25 cellular contexts compared by ENCODE assay signal in the genomic region with DNA sequence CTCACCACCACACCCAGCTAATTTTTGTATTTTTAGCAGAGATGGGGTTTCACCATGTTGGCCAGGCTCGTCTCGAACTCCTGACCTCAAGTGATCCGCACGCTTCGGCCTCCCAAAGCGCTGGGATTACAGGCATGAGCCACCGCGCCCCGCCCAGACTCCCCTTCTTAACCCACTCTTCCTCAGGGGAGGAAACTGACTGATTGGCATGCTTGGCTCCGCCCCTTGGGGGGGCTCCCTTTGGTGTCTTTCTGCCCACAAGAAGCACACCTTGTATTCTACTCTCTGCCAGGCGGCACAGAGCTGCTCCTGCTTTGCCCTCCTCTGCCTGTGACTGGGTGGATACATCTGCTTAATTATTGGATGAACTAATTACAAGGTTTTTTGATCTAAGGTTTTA. TPM values are rescaled to one million over a fixed set of nuclear protein-coding genes. Genes with fewer than 3 reads are reported as not detected.
"Had no signal": no experiment of that assay in that cellular context is flagged by ENCODE, and none has a peak within 500 bp of the region (broad histone marks: within the 10 kb centered on the region; RNA-seq: fewer than 3 reads in every experiment).

No MANE protein-coding gene starts in this region.

- H3K4me3 ChIP-seq: cardiac muscle cell, colonic mucosa, lung, right atrium auricular region, tibial nerve, uterus had no signal

- H3K9me3 Mint-ChIP-seq: activated CD4-positive, alpha-beta T cell treated with anti-CD3 and anti-CD28 coated beads, Interleukin-2, amount 10 ng/mL, durations not matched to agents 24 days and 14 days; activated T-cell treated with anti-CD3 and anti-CD28 coated beads, Interleukin-2, amount 50 U/mL, for 72 hours; nephron progenitor cell; stimulated activated naive CD8-positive, alpha-beta T cell treated with anti-CD3 and anti-CD28 coated beads, Interleukin-15, Interleukin-2, amounts not matched to agents 100 ng/mL and 50 ng/mL, for 24 hours; T-cell had no signal

- H3K9me3 ChIP-seq: colonic mucosa, right atrium auricular region, uterus had no signal

- H3K27ac ChIP-seq: cardiac muscle cell, colonic mucosa, right atrium auricular region, uterus had no signal

- ATAC-seq: activated T-cell treated with anti-CD3 and anti-CD28 coated beads, Interleukin-2, amount 50 U/mL, for 72 hours; T-cell had no signal

- H3K36me3 Mint-ChIP-seq: T-cell had no signal

- H3K4me1 ChIP-seq: colonic mucosa, right atrium auricular region, uterus had no signal

- H3K4me3 Mint-ChIP-seq: activated CD4-positive, alpha-beta T cell treated with anti-CD3 and anti-CD28 coated beads, Interleukin-2, amount 10 ng/mL, durations not matched to agents 24 days and 14 days; activated naive CD8-positive, alpha-beta T cell; activated T-cell treated with anti-CD3 and anti-CD28 coated beads, Interleukin-2, amount 50 U/mL, for 72 hours; nephron progenitor cell; stimulated activated naive CD8-positive, alpha-beta T cell treated with anti-CD3 and anti-CD28 coated beads, Interleukin-15, Interleukin-2, amounts not matched to agents 100 ng/mL and 50 ng/mL, for 24 hours; T-cell had no signal

- H3K27ac Mint-ChIP-seq: activated CD4-positive, alpha-beta T cell treated with anti-CD3 and anti-CD28 coated beads, Interleukin-2, amount 10 ng/mL, durations not matched to agents 24 days and 14 days; activated naive CD8-positive, alpha-beta T cell; activated T-cell treated with anti-CD3 and anti-CD28 coated beads, Interleukin-2, amount 50 U/mL, for 72 hours; nephron progenitor cell; progenitor cell of endocrine pancreas; stimulated activated naive CD8-positive, alpha-beta T cell treated with anti-CD3 and anti-CD28 coated beads, Interleukin-15, Interleukin-2, amounts not matched to agents 100 ng/mL and 50 ng/mL, for 24 hours; T-cell had no signal

- H3K27me3 ChIP-seq: cardiac muscle cell, colonic mucosa, right atrium auricular region, tibial nerve, uterus had no signal

- H3K36me3 ChIP-seq: cardiac muscle cell, colonic mucosa, right atrium auricular region, tibial nerve, uterus had no signal

- DNase-seq: activated CD4-positive, alpha-beta T cell treated with anti-CD3 and anti-CD28 coated beads, Interleukin-2, amount 10 ng/mL, durations not matched to agents 24 days and 14 days; activated CD8-positive, alpha-beta memory T cell treated with anti-CD3 and anti-CD28 coated beads for 24 hours; activated CD8-positive, alpha-beta memory T cell treated with anti-CD3 and anti-CD28 coated beads, Interleukin-2, amount 50 U/mL, for 48 hours; activated T-cell treated with anti-CD3 and anti-CD28 coated beads, Interleukin-2, amount 50 U/mL, for 72 hours; amniotic stem cell; colonic mucosa; foreskin melanocyte; glutamatergic neuron; hippocampal formation; islet precursor cell; midbrain; nephron progenitor cell; occipital lobe; T-cell; uterus had no signal

RNA-seq across cellular contexts. Expression of gene ASGR2, which starts 4.7 kb away (rescaled TPM):
- total RNA-seq: activated CD4-positive, alpha-beta T cell treated with anti-CD3 and anti-CD28 coated beads, Interleukin-2, amount 10 ng/mL, durations not matched to agents 24 days and 14 days; activated T-cell treated with anti-CD3 and anti-CD28 coated beads, Interleukin-2, amount 50 U/mL, for 72 hours; cardiac muscle cell; epithelial cell of proximal tubule; fibroblast of lung; occipital lobe; skeletal muscle tissue; uterus had no signal
- polyA plus RNA-seq: fibroblast of lung had no signal

RNA-seq across cellular contexts. Expression of gene CLEC10A, which starts 39.3 kb away (rescaled TPM):
- total RNA-seq: activated CD4-positive, alpha-beta T cell treated with anti-CD3 and anti-CD28 coated beads, Interleukin-2, amount 10 ng/mL, durations not matched to agents 24 days and 14 days; activated T-cell treated with anti-CD3 and anti-CD28 coated beads, Interleukin-2, amount 50 U/mL, for 72 hours; cardiac muscle cell; epithelial cell of proximal tubule; fibroblast of lung; occipital lobe; progenitor cell of endocrine pancreas; T-cell had no signal
- polyA plus RNA-seq: cardiac muscle cell, fibroblast of lung had no signal
